13 cellular contexts compared by ENCODE assay signal in genomic region chr10:1241322-1241890, GRCh38.
"Had no signal": no experiment of that assay in that cellular context is flagged by ENCODE, and none has a peak within 500 bp of the region (broad histone marks: within the 10 kb centered on the region; RNA-seq: fewer than 3 reads in every experiment).

No MANE protein-coding gene starts in this region.

- H3K27me3 ChIP-seq: pancreas had no signal

- H3K36me3 ChIP-seq: breast epithelium, heart right ventricle, left ventricle myocardium inferior, pancreas, stomach, thyroid gland had no signal

- ATAC-seq: heart right ventricle had no signal

- DNase-seq: activated CD4-positive, alpha-beta T cell treated with anti-CD3 and anti-CD28 coated beads, Interleukin-2, amount 50 U/mL, for 1 hour; activated gamma-delta T cell; activated T-cell treated with anti-CD3 and anti-CD28 coated beads, Interleukin-2, amount 50 U/mL, for 48 hours; heart right ventricle; left ventricle myocardium inferior; mesenchymal stem cell; stimulated activated CD4-positive, alpha-beta T cell treated with anti-CD3 and anti-CD28 coated beads, Interleukin-4, amount 100 ng/mL, for 4 hours; stomach; thyroid gland had no signal

- H3K9me3 ChIP-seq: breast epithelium, heart right ventricle, left ventricle myocardium inferior, pancreas, thyroid gland had no signal

- H3K36me3 Mint-ChIP-seq: activated naive CD8-positive, alpha-beta T cell had no signal

- H3K4me3 ChIP-seq: breast epithelium, heart right ventricle, left ventricle myocardium inferior, pancreas, stomach, thyroid gland had no signal

- H3K4me3 Mint-ChIP-seq: nephron had no signal

- H3K27ac Mint-ChIP-seq: activated naive CD8-positive, alpha-beta T cell had no signal

- H3K27ac ChIP-seq: breast epithelium, heart right ventricle, left ventricle myocardium inferior, pancreas, stomach, thyroid gland had no signal

- H3K4me1 ChIP-seq: breast epithelium, heart right ventricle, left ventricle myocardium inferior, pancreas, thyroid gland had no signal
